Comparison of ENCODE assay signal across 15 cellular contexts in the genomic region with DNA sequence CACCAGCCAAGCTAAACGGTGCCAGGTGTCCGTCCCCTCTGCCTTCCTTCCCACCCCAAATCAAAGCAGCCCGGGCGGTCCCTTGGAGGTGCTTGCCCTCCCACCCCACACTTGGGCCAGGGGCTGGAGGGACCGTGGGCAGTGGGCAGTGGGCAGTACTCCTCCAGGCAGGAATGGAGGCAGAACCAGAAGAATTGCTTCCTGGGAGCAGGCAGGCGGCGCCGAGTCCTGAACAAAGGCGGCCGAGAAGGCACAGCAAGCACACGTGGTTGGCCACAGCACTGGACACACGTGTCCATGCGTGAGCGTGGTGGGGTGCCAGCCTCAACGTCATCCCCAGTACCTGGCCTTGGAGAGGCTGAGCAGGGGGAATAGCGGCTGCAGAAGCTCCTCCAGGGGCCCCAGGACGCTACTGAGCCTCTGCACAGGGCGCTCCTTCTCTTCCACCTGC. TPM values are rescaled to one million over a fixed set of nuclear protein-coding genes. Genes with fewer than 3 reads are reported as not detected.
DNase-seq lines count a peak whose midpoint lies in the region; TF ChIP-seq lines count a peak whose summit lies in the region.
"Had no signal": no experiment of that assay in that cellular context is flagged by ENCODE, and none has a peak within 500 bp of the region (broad histone marks: within the 10 kb centered on the region; RNA-seq: fewer than 3 reads in every experiment).

No MANE protein-coding gene starts in this region.

- H3K4me3 ChIP-seq in right atrium auricular region (no peak overlapping the region), coronary artery (no peak overlapping the region), neuronal stem cell (ENCODE audit: low read length in 2 of 2) (no peak overlapping the region), uterus (no peak overlapping the region)
- H3K4me3 ChIP-seq: BLaER1, GM23248 had no signal

- no peak overlapping the region for H2BK5ac ChIP-seq in neuronal stem cell (ENCODE audit: low read length)

- no peak overlapping the region for H2AFZ ChIP-seq in neuronal stem cell (ENCODE audit: low read length)
- H2AFZ ChIP-seq: GM23248 had no signal

- no CpG with 5 or more reads among the region's 18 CpGs for WGBS in neuronal stem cell (ENCODE audit: extremely low coverage in 2 of 2, insufficient read length in 2 of 2, insufficient replicate concordance in 1 of 2), 2 donors

- DNase-seq in cardiac septum (ENCODE audit: low spot score): peak; percentile 64
- no peak for DNase-seq in right atrium auricular region (ENCODE audit: low spot score)
- DNase-seq in coronary artery (ENCODE audit: low spot score): peak; percentile 49
- no peak for DNase-seq in neuronal stem cell (ENCODE audit: low spot score)
- DNase-seq in uterus: no peak
- DNase-seq in NOMO-1 treated with dmso at 0.1 percent for 144 hours (lab: John Stamatoyannopoulos, UW; ENCODE audit: unreplicated experiment): no peak
- no peak for DNase-seq in retina
- DNase-seq: 8988T; AML-193; Caco-2; CD8-positive, alpha-beta memory T cell; DMS53; GM23248; IMR-90 had no signal

- no peak for TF ChIP-seq CTCF in right atrium auricular region (IDR thresholded peaks at IDR 0.05)
- TF ChIP-seq CTCF in coronary artery (IDR thresholded peaks at IDR 0.05): no peak
- no peak for TF ChIP-seq CTCF in uterus (IDR thresholded peaks at IDR 0.05)

- H3K9ac ChIP-seq in neuronal stem cell (ENCODE audit: low read depth, low read length, poor library complexity): no peak overlapping the region
- H3K9ac ChIP-seq: BLaER1, GM23248 had no signal

- no peak overlapping the region for H3K14ac ChIP-seq in neuronal stem cell (ENCODE audit: low read length)

- intact Hi-C loops in cardiac septum (cut with DNase I): loop anchor here (10.0 kb wide), 1 partner anchor 480 kb away; no protein-coding TSS in a partner anchor
- intact Hi-C loops in uterus (cut with DNase I; ENCODE audit: low total_unique reads): no loop called here

- no peak overlapping the region for H3K18ac ChIP-seq in neuronal stem cell (ENCODE audit: low read length)

- H4K8ac ChIP-seq in neuronal stem cell (ENCODE audit: low read depth, low read length): no peak overlapping the region

- no peak overlapping the region for H3K27ac ChIP-seq in right atrium auricular region
- H3K27ac ChIP-seq in coronary artery: no peak overlapping the region
- H3K27ac ChIP-seq in neuronal stem cell (replicated peaks; ENCODE audit: low read length): no peak overlapping the region
- no peak overlapping the region for H3K27ac ChIP-seq in uterus
- H3K27ac ChIP-seq: BLaER1, GM23248 had no signal

- H4K91ac ChIP-seq in neuronal stem cell (ENCODE audit: low read depth, low read length, poor library complexity): no peak overlapping the region

- H3K9me3 ChIP-seq in right atrium auricular region: no peaks in the 10 kb centered on the region
- H3K9me3 ChIP-seq in neuronal stem cell (replicated peaks in 1 of 2; ENCODE audit: control insufficient read depth in 2 of 2, insufficient read depth in 1 of 2, low read depth in 1 of 2, low read length in 2 of 2): peaks cover 0 to 4% of the 10 kb centered on the region in 2 donors
- no peaks in the 10 kb centered on the region for H3K9me3 ChIP-seq in uterus
- H3K9me3 ChIP-seq: BLaER1, Caco-2 had no signal

- no peaks in the 10 kb centered on the region for H3K36me3 ChIP-seq in right atrium auricular region
- H3K36me3 ChIP-seq in neuronal stem cell (replicated peaks in 1 of 2; ENCODE audit: control insufficient read depth in 2 of 2, insufficient read depth in 2 of 2, low read length in 2 of 2): no peaks in the 10 kb centered on the region
- no peaks in the 10 kb centered on the region for H3K36me3 ChIP-seq in uterus
- H3K36me3 ChIP-seq: BLaER1 had no signal

- H3K4me1 ChIP-seq in right atrium auricular region (no peaks in the 10 kb centered on the region), neuronal stem cell (ENCODE audit: control insufficient read depth in 2 of 2, insufficient read depth in 1 of 2, low read depth in 1 of 2, low read length in 2 of 2) (peaks cover 0 to 6% of the 10 kb centered on the region in 2 donors), uterus (no peaks in the 10 kb centered on the region)
- H3K4me1 ChIP-seq: Caco-2 had no signal

- peak overlapping the region; percentile 35 for H2AK5ac ChIP-seq in neuronal stem cell (ENCODE audit: low read depth, low read length)

- no peak overlapping the region for H2BK12ac ChIP-seq in neuronal stem cell (ENCODE audit: low read length)

- H2BK120ac ChIP-seq in neuronal stem cell (ENCODE audit: low read depth, low read length): no peak overlapping the region

- H3K4ac ChIP-seq in neuronal stem cell (ENCODE audit: low read length): no peak overlapping the region

- H3K79me1 ChIP-seq in neuronal stem cell (ENCODE audit: low read depth, low read length): peaks cover 2% of the 10 kb centered on the region

- H2BK15ac ChIP-seq in neuronal stem cell (ENCODE audit: low read length): peak overlapping the region; percentile 24

- H3K4me2 ChIP-seq in neuronal stem cell (ENCODE audit: insufficient read depth, low read length, poor library complexity, severe bottlenecking): no peak overlapping the region

- H3K27me3 ChIP-seq in right atrium auricular region (peaks cover 0 to 5% of the 10 kb centered on the region in 2 donors), neuronal stem cell (ENCODE audit: control insufficient read depth in 3 of 3, insufficient read depth in 3 of 3, low read depth in 1 of 3, low read length in 3 of 3) (peaks cover 0 to 20% (median 0%) of the 10 kb centered on the region in 3 experiments), uterus (peaks cover 0 to 19% of the 10 kb centered on the region in 2 donors)
- H3K27me3 ChIP-seq: BLaER1 had no signal

- peak overlapping the region; percentile 55 for H3K23ac ChIP-seq in neuronal stem cell (ENCODE audit: low read depth, low read length, poor library complexity)

- no peak for TF ChIP-seq POLR2A in uterus (IDR thresholded peaks at IDR 0.05)

RNA-seq across cellular contexts. Expression of a gene that starts 48.4 kb away (rescaled TPM):
- total RNA-seq in cardiac septum: not detected
- not detected for total RNA-seq in right atrium auricular region
- polyA plus RNA-seq in neuronal stem cell (2013, experiment 1 of 2): 0.08 TPM
- 0.06 TPM for polyA plus RNA-seq in neuronal stem cell (2013, experiment 2 of 2)
- under 1 TPM in 1 of 4 donors, not detected in 3; 0.14 TPM for total RNA-seq in uterus
- total RNA-seq: Caco-2; CD8-positive, alpha-beta memory T cell; GM23248; IMR-90 had no signal
- polyA plus RNA-seq: CD8-positive, alpha-beta memory T cell; IMR-90 had no signal

Comparison
In these comparisons a context has a peak if more than half of its experiments do, and no peak if none do; other contexts are left out.
1. DNase-seq: peak in cardiac septum (single experiment) and coronary artery (single experiment); none in right atrium auricular region (single experiment), neuronal stem cell (single experiment), uterus (0 of 2), NOMO-1 treated with dmso at 0.1 percent for 144 hours (single experiment) and retina (single experiment).